Comparison of ENCODE assay signal across 8 cellular contexts in genomic region chr6:5085638-5086293, GRCh38. TPM values are rescaled to one million over a fixed set of nuclear protein-coding genes. Genes with fewer than 3 reads are reported as not detected.
A peak's percentile ranks its signal among the peaks of the same experiment; 100 is the strongest.
DNase-seq lines count a peak whose midpoint lies in the region; ATAC-seq, FAIRE-seq and TF ChIP-seq lines count a peak whose summit lies in the region.

No MANE protein-coding gene starts in this region.

- peak overlapping the region; percentile 97 for H3K4me2 ChIP-seq in trophoblast cell (ENCODE audit: low read length)

- no peak overlapping the region for H3K27ac ChIP-seq in trophoblast cell (ENCODE audit: low read depth, low read length)

- peak overlapping the region; percentile 48 for H4K91ac ChIP-seq in trophoblast cell (ENCODE audit: low read depth, low read length)

- peak overlapping the region; percentile 72 for H3K18ac ChIP-seq in trophoblast cell (ENCODE audit: low read length)

- H3K36me3 ChIP-seq in GM06990 (ENCODE audit: control insufficient read depth, insufficient read depth, low read length) (no peaks in the 10 kb centered on the region), trophoblast cell (ENCODE audit: control insufficient read depth in 1 of 2, insufficient read depth in 2 of 2, low read length in 2 of 2) (no peaks in the 10 kb centered on the region)

- ATAC-seq in HG02885 (IDR thresholded peaks at IDR 0.05; ENCODE audit: poor library complexity, unreplicated experiment) (peak; percentile 37), HG03460 (IDR thresholded peaks at IDR 0.05; ENCODE audit: unreplicated experiment) (no peak)

- H2BK120ac ChIP-seq in trophoblast cell (ENCODE audit: insufficient read depth, low read length, poor library complexity) = no peak overlapping the region

- peak overlapping the region; percentile 15 for H4K8ac ChIP-seq in trophoblast cell (ENCODE audit: low read depth, low read length)

- peaks cover 6% of the 10 kb centered on the region for H3K9me3 ChIP-seq in trophoblast cell (ENCODE audit: insufficient read depth, low read depth, low read length)

- no peak overlapping the region for H3K4ac ChIP-seq in trophoblast cell (ENCODE audit: low read depth, low read length)

- no peak for FAIRE-seq in frontal cortex (lab: Jason Lieb, UNC)

- TF ChIP-seq CTCF in GM06990 (IDR thresholded peaks at IDR 0.05; ENCODE audit: insufficient read depth, low read length, poor library complexity, severe bottlenecking) = no peak

- no peak overlapping the region for H3K9ac ChIP-seq in trophoblast cell (ENCODE audit: low read length)

- whole genome bisulfite sequencing in trophoblast cell (ENCODE audit: extremely low coverage, insufficient coverage, insufficient read length) = no CpG with 5 or more reads among the region's 75 CpGs

- no peak overlapping the region for H4K12ac ChIP-seq in trophoblast cell (ENCODE audit: low read depth, low read length)

- DNase-seq in GM06990 (ENCODE audit: extremely low read depth, insufficient read length) (peak; percentile 57), SW480 (ENCODE audit: low spot score) (peak; percentile 30), frontal cortex (ENCODE audit: low spot score in 2 of 2) (peak; percentile 32 to 38), trophoblast cell (peak; percentile 25 to 53), T-helper 9 cell (no peak), KG1 (lab: John Stamatoyannopoulos, UW) (no peak)

- no peak overlapping the region for H2BK5ac ChIP-seq in trophoblast cell (ENCODE audit: low read depth, low read length, poor library complexity)

- no peak overlapping the region for H2AK5ac ChIP-seq in trophoblast cell (ENCODE audit: low read length)

- peaks cover 29 to 35% of the 10 kb centered on the region in 2 experiments for H3K4me1 ChIP-seq in trophoblast cell (ENCODE audit: control insufficient read depth in 1 of 2, insufficient read depth in 2 of 2, low read length in 2 of 2)

- peak overlapping the region; percentile 34 for H3K14ac ChIP-seq in trophoblast cell (ENCODE audit: low read length)

- H2BK12ac ChIP-seq in trophoblast cell (ENCODE audit: low read length) = no peak overlapping the region

- H3K23ac ChIP-seq in trophoblast cell (ENCODE audit: low read length) = no peak overlapping the region

- peaks cover 18% of the 10 kb centered on the region for H3K79me1 ChIP-seq in trophoblast cell (ENCODE audit: low read length)

- peaks cover 2% of the 10 kb centered on the region; the same call in 1 of the 2 replicates for H3K27me3 ChIP-seq in GM06990 (replicated peaks; ENCODE audit: control insufficient read depth, insufficient read depth, low read length)
- H3K27me3 ChIP-seq in trophoblast cell (ENCODE audit: insufficient read depth, low read length) = peaks cover 29% of the 10 kb centered on the region

- H3K4me3 ChIP-seq in GM06990 (replicated peaks; ENCODE audit: low read depth, low read length) (peak overlapping the region; percentile 66), trophoblast cell (ENCODE audit: low read depth, low read length) (peak overlapping the region; percentile 66)

- H3K79me2 ChIP-seq in trophoblast cell (ENCODE audit: control insufficient read depth, insufficient read depth, low read length, poor library complexity) = peaks cover 2% of the 10 kb centered on the region

- H2AFZ ChIP-seq in trophoblast cell (ENCODE audit: insufficient read depth, low read length, poor library complexity) = peak overlapping the region; percentile 14

RNA-seq across cellular contexts. Expression of gene PPP1R3G, which starts 0.6 kb away (rescaled TPM):
- 1.6 TPM for total RNA-seq in frontal cortex
- polyA plus RNA-seq in trophoblast cell (2013) = 0.40 and 0.41 TPM in 2 replicates

Comparison
In these comparisons a context has a peak if more than half of its experiments do, and no peak if none do; other contexts are left out.
1. DNase-seq: peak in GM06990 (single experiment), SW480 (single experiment), frontal cortex (2 of 2) and trophoblast cell (2 of 2); none in T-helper 9 cell (single experiment) and KG1 (single experiment).